ENCODE assay signal across 10 cellular contexts in the genomic region with DNA sequence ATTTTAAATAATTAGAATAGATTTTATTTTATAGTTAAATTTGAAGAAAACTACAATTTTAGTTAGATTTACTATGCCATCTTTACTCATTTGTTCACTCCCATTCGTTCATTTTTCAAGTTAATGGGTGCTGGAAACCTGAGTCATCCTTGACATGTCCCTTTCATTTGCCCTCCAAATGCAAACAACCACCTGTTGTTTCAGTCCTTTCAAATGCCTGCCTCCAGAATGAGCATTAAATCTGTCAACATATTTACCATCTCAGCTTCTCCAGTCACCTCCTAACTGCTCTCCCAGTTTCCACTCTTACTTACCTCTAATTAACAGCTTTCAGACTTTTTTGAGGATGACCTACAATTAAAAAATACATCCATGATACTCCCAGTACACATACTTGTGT.
DNase-seq lines count a peak whose midpoint lies in the region; ATAC-seq and TF ChIP-seq lines count a peak whose summit lies in the region.
"Had no signal": no experiment of that assay in that cellular context is flagged by ENCODE, and none has a peak within 500 bp of the region (broad histone marks: within the 10 kb centered on the region; RNA-seq: fewer than 3 reads in every experiment).

No MANE protein-coding gene starts in this region.

- intact Hi-C loops in gastrocnemius medialis (cut with DNase I; ENCODE audit: low total_unique reads): no loop called here

- TF ChIP-seq CTCF in HEK293 (tag by site-specific recombination; IDR thresholded peaks at IDR 0.05) (no peak), endodermal cell (conservative IDR thresholded peaks at IDR 0.05) (no peak), gastrocnemius medialis (IDR thresholded peaks at IDR 0.05 in 4 of 5, conservative IDR thresholded peaks at IDR 0.05 in 1 of 5) (no peak)

- in situ Hi-C loops in gastrocnemius medialis (cut with MboI; ENCODE audit: low sequenced_read_pairs in 4 of 4): no loop called here

- WGBS in endodermal cell (ENCODE audit: insufficient coverage in 1 of 2, insufficient read length in 1 of 2), 2 experiments: 11 to 14% methylated on average over 1 of the region's 1 CpG

- peak overlapping the region; percentile 10 for H3K27ac Mint-ChIP-seq in endodermal cell

- H3K27me3 ChIP-seq in endodermal cell (ENCODE audit: control insufficient read depth, insufficient read depth, low read length, poor library complexity, severe bottlenecking) (no peaks in the 10 kb centered on the region), gastrocnemius medialis (no peaks in the 10 kb centered on the region)

- no peaks in the 10 kb centered on the region for H3K9me3 ChIP-seq in HEK293 (ENCODE audit: control insufficient read depth, insufficient read depth, low read depth, low read length)
- H3K9me3 ChIP-seq in endodermal cell (ENCODE audit: control insufficient read depth, low read length): no peaks in the 10 kb centered on the region
- H3K9me3 ChIP-seq in gastrocnemius medialis: no peaks in the 10 kb centered on the region

- no peak overlapping the region for H3K27ac ChIP-seq in HEK293 (ENCODE audit: extremely low read depth, low read depth, low read length)
- H3K27ac ChIP-seq in endodermal cell (ENCODE audit: low read depth, low read length): no peak overlapping the region
- H3K27ac ChIP-seq in gastrocnemius medialis: peak overlapping the region; percentile 75 to 83 (median 78)

- H3K9ac ChIP-seq in endodermal cell (ENCODE audit: extremely low read depth, low read length, poor library complexity, severe bottlenecking): no peak overlapping the region

- no peaks in the 10 kb centered on the region for H3K9me3 Mint-ChIP-seq in endodermal cell
- H3K9me3 Mint-ChIP-seq: CD4-positive, alpha-beta memory T cell had no signal

- peaks cover 44% of the 10 kb centered on the region for H3K4me1 Mint-ChIP-seq in endodermal cell

- CTCF ChIA-PET in HEK293 (lab: Yijun Ruan, JAX): no interaction called here

- H3K36me3 ChIP-seq in HEK293 (ENCODE audit: control insufficient read depth in 2 of 2, insufficient read depth in 1 of 2, low read length in 2 of 2): no peaks in the 10 kb centered on the region
- H3K36me3 ChIP-seq in endodermal cell (ENCODE audit: control insufficient read depth, insufficient read depth, low read length): no peaks in the 10 kb centered on the region
- no peaks in the 10 kb centered on the region for H3K36me3 ChIP-seq in gastrocnemius medialis

- peak; percentile 28 to 30 for ATAC-seq in gastrocnemius medialis
- no peak for ATAC-seq in GM19035 (IDR thresholded peaks at IDR 0.05; ENCODE audit: unreplicated experiment)
- ATAC-seq in HG03095 (IDR thresholded peaks at IDR 0.05; ENCODE audit: unreplicated experiment): no peak

- peak; percentile 50 for DNase-seq in NCI-H2081 treated with DMSO at 0.1 percent for 48 hours (lab: John Stamatoyannopoulos, UW)
- no peak for DNase-seq in endodermal cell
- DNase-seq in gastrocnemius medialis: no peak
- DNase-seq in RKO (ENCODE audit: low spot score): no peak
- no peak for DNase-seq in Ammon's horn (ENCODE audit: low spot score)
- DNase-seq: CD4-positive, alpha-beta memory T cell; OCI-M1 had no signal

- H3K4me1 ChIP-seq in HEK293 (ENCODE audit: control insufficient read depth, insufficient read depth, low read length) (peaks cover 38% of the 10 kb centered on the region), endodermal cell (ENCODE audit: control insufficient read depth, insufficient read depth, low read length) (peaks cover 3% of the 10 kb centered on the region), gastrocnemius medialis (peaks cover 38 to 46% of the 10 kb centered on the region in 2 donors)

- no peak overlapping the region for H3K4me3 Mint-ChIP-seq in endodermal cell

- no peaks in the 10 kb centered on the region for H3K27me3 Mint-ChIP-seq in endodermal cell (ENCODE audit: insufficient read depth)
- H3K27me3 Mint-ChIP-seq: CD4-positive, alpha-beta memory T cell had no signal

- no peak for TF ChIP-seq POLR2A in gastrocnemius medialis (IDR thresholded peaks at IDR 0.05)

- H3K4me3 ChIP-seq in HEK293 (ENCODE audit: low read depth, low read length): no peak overlapping the region
- no peak overlapping the region for H3K4me3 ChIP-seq in endodermal cell (ENCODE audit: low read length)
- H3K4me3 ChIP-seq in gastrocnemius medialis: no peak overlapping the region

- POLR2A ChIA-PET in HEK293 (lab: Yijun Ruan, JAX): no interaction called here

- H3K36me3 Mint-ChIP-seq in endodermal cell (ENCODE audit: low read depth): no peaks in the 10 kb centered on the region

TF ChIP-seq in HEK293, 187 proteins besides CTCF, POLR2A, EP300 and RAD21 (continues in another document):
- TF ChIP-seq GLIS1 (tag by site-specific recombination; IDR thresholded peaks at IDR 0.05) (no peak; the same call in 1 of the 2 replicates), ZNF335 (tag by site-specific recombination; conservative IDR thresholded peaks at IDR 0.05) (peak; percentile 50), SCRT1 (tag by site-specific recombination; IDR thresholded peaks at IDR 0.05; ENCODE audit: borderline replicate concordance) (peak; percentile 37; the same call in 1 of the 2 replicates), ZBTB1 (tag by site-specific recombination; IDR thresholded peaks at IDR 0.05) (no peak), ZNF37A (tag by site-specific recombination; IDR thresholded peaks at IDR 0.05) (no peak), ZNF513 (tag by site-specific recombination; IDR thresholded peaks at IDR 0.05) (no peak), SP7 (tag by site-specific recombination; IDR thresholded peaks at IDR 0.05) (peak; percentile 93), BCL11B (tag by site-specific recombination; IDR thresholded peaks at IDR 0.05; ENCODE audit: low read depth) (no peak), ZNF350 (tag by site-specific recombination; IDR thresholded peaks at IDR 0.05) (no peak), ZNF394 (tag by site-specific recombination; IDR thresholded peaks at IDR 0.05; ENCODE audit: borderline replicate concordance) (peak; percentile 85), ZNF843 (tag by site-specific recombination; IDR thresholded peaks at IDR 0.05) (peak; percentile 37; the same call in 1 of the 2 replicates), ZBTB20 (tag by site-specific recombination; IDR thresholded peaks at IDR 0.05) (no peak), ZNF354C (tag by site-specific recombination; IDR thresholded peaks at IDR 0.05; ENCODE audit: borderline replicate concordance, low read depth) (no peak), ZNF169 (tag by site-specific recombination; IDR thresholded peaks at IDR 0.05) (no peak), SCRT2 (tag by site-specific recombination; IDR thresholded peaks at IDR 0.05) (peak; percentile 96), ZNF514 (tag by site-specific recombination; IDR thresholded peaks at IDR 0.05) (no peak), KLF7 (tag by site-specific recombination; IDR thresholded peaks at IDR 0.05; ENCODE audit: borderline replicate concordance) (no peak), PRDM1 (tag by site-specific recombination; IDR thresholded peaks at IDR 0.05) (peak; percentile 30; the same call in 1 of the 2 replicates), ZNF629 (tag by site-specific recombination; IDR thresholded peaks at IDR 0.05) (peak; percentile 27; the same call in 1 of the 2 replicates), ZIC2 (tag by site-specific recombination; IDR thresholded peaks at IDR 0.05) (peak; percentile 22; the same call in 1 of the 2 replicates), ZNF548 (tag by site-specific recombination; IDR thresholded peaks at IDR 0.05) (no peak), WT1 (tag by site-specific recombination; IDR thresholded peaks at IDR 0.05) (peak; percentile 98), SALL2 (tag by site-specific recombination; IDR thresholded peaks at IDR 0.05; ENCODE audit: borderline replicate concordance) (no peak), OSR2 (tag by site-specific recombination; IDR thresholded peaks at IDR 0.05) (peak; percentile 84), GLI2 (tag by site-specific recombination; IDR thresholded peaks at IDR 0.05; ENCODE audit: borderline replicate concordance, low read depth) (peak; percentile 40; the same call in 1 of the 2 replicates), PRDM6 (tag by site-specific recombination; IDR thresholded peaks at IDR 0.05) (peak; percentile 80)

Comparison
In these comparisons a context has a peak if more than half of its experiments do, and no peak if none do; other contexts are left out.
1. H3K27ac ChIP-seq: peak in gastrocnemius medialis (4 of 4); none in HEK293 (single experiment) and endodermal cell (single experiment).
2. ATAC-seq: peak in gastrocnemius medialis (2 of 2); none in GM19035 (single experiment) and HG03095 (single experiment).